Comparison of ENCODE assay signal across 31 cellular contexts in the genomic region with DNA sequence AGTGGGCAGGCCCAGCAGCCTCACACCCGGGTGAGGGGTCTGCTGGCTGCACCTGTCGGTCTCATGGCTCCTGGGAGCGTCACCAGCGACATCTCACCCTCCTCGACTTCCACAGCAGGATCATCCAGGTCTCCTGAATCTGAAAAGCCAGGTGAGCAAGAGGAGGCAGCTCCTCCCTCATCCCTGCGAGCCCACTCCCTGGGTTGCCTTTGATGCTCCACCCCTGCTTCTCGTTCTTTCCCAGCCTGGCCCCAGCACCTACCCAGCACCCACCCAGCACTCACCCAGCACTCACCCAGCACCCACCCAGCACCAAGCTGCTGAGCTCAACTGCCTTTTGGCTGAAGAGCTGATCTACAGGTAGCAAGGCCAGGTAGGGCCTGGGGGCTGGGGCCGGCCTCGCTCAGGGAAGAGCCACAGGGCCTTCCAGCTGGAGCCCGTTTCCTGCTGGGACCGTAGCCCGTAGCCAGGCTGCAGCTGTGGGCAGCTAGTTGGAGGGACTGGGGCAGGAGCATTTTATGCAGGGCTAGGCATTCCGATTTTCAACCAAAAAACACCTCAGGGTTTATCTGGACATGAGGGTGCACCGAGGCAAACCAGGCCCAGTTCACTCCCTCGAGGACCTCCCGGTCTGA. TPM values are rescaled to one million over a fixed set of nuclear protein-coding genes. Genes with fewer than 3 reads are reported as not detected.
"Had no signal": no experiment of that assay in that cellular context is flagged by ENCODE, and none has a peak within 500 bp of the region (broad histone marks: within the 10 kb centered on the region; RNA-seq: fewer than 3 reads in every experiment).

TSS of gene H1-8 (plus strand) at position 20 of the 635 bp plus-strand sequence. CDS start at position 64, 44 bp downstream.

- H3K4me1 Mint-ChIP-seq: activated B cell treated with CpG ODN at 0.5 μM for 24 hours; activated CD8-positive, alpha-beta memory T cell treated with anti-CD3 and anti-CD28 coated beads, Interleukin-2, amount 10 ng/mL, durations not matched to agents 7 days and 5 days; stimulated activated naive B cell treated with anti-CD40 and anti-IgM and Interleukin-4, amounts not matched to agents 10 μg/mL and 1 μg/mL and 100 μg/mL, for 72 hours had no signal

- H3K36me3 ChIP-seq: heart right ventricle, left lung, lower lobe of right lung, ovary, stomach, thyroid gland, upper lobe of right lung had no signal

- H3K27me3 Mint-ChIP-seq: activated B cell treated with CpG ODN at 0.5 μM for 24 hours; activated CD8-positive, alpha-beta memory T cell treated with anti-CD3 and anti-CD28 coated beads, Interleukin-2, amount 10 ng/mL, durations not matched to agents 7 days and 5 days; activated naive CD8-positive, alpha-beta T cell; natural killer cell treated with Interleukin-12 subunit alpha and Interleukin-12 subunit beta and Interleukin-15 and Interleukin-18, amount 100 ng/mL, for 72 hours had no signal

- H3K36me3 Mint-ChIP-seq: activated CD8-positive, alpha-beta memory T cell treated with anti-CD3 and anti-CD28 coated beads, Interleukin-2, amount 10 ng/mL, durations not matched to agents 7 days and 5 days; activated naive CD8-positive, alpha-beta T cell; natural killer cell treated with Interleukin-12 subunit alpha and Interleukin-12 subunit beta and Interleukin-15 and Interleukin-18, amount 100 ng/mL, for 72 hours; stimulated activated naive B cell treated with anti-CD40 and anti-IgM and Interleukin-4, amounts not matched to agents 10 μg/mL and 1 μg/mL and 100 μg/mL, for 72 hours had no signal

- H3K4me1 ChIP-seq: left lung, lower lobe of right lung, stomach, upper lobe of right lung had no signal

- H3K27ac Mint-ChIP-seq: activated B cell treated with CpG ODN at 0.5 μM for 24 hours; activated CD8-positive, alpha-beta memory T cell treated with anti-CD3 and anti-CD28 coated beads, Interleukin-2, amount 10 ng/mL, durations not matched to agents 7 days and 5 days; activated CD8-positive, alpha-beta T cell treated with anti-CD3 and anti-CD28 coated beads, Interleukin-2, amount 10 ng/mL, durations not matched to agents 7 days and 5 days; activated naive CD8-positive, alpha-beta T cell; activated T-cell treated with anti-CD3 and anti-CD28 coated beads, Interleukin-2, amount 50 U/mL, for 72 hours; natural killer cell treated with Interleukin-12 subunit alpha and Interleukin-12 subunit beta and Interleukin-15 and Interleukin-18, amount 100 ng/mL, for 72 hours; progenitor cell of endocrine pancreas; stimulated activated naive B cell treated with anti-CD40 and anti-IgM and Interleukin-4, amounts not matched to agents 10 μg/mL and 1 μg/mL and 100 μg/mL, for 72 hours had no signal

- H3K27ac ChIP-seq: body of pancreas, coronary artery, dorsolateral prefrontal cortex, heart right ventricle, left lung, lower lobe of right lung, ovary, stomach, thyroid gland, upper lobe of right lung had no signal

- DNase-seq: activated B cell treated with CpG ODN at 0.5 μM for 24 hours; activated CD8-positive, alpha-beta memory T cell treated with anti-CD3 and anti-CD28 coated beads, Interleukin-2, amount 10 ng/mL, durations not matched to agents 7 days and 5 days; activated CD8-positive, alpha-beta T cell treated with anti-CD3 and anti-CD28 coated beads, Interleukin-2, amount 10 ng/mL, durations not matched to agents 7 days and 5 days; activated naive CD4-positive, alpha-beta T cell; activated T-cell treated with anti-CD3 and anti-CD28 coated beads, Interleukin-2, amount 50 U/mL, for 72 hours; anterior cingulate cortex; body of pancreas; cerebellar nuclear complex; dorsolateral prefrontal cortex; foreskin fibroblast; heart right ventricle; kidney glomerular epithelial cell; lower lobe of right lung; mesendoderm; ovary; retina; stimulated activated CD4-positive, alpha-beta T cell treated with anti-CD3 and anti-CD28 coated beads, Interleukin-2, amount 100 ng/mL, for 24 hours; stimulated activated naive B cell treated with anti-CD40 and anti-IgM and Interleukin-4, amounts not matched to agents 10 μg/mL and 1 μg/mL and 100 μg/mL, for 72 hours; stomach; T-helper 2 cell; thyroid gland; upper lobe of right lung had no signal

- H3K4me2 ChIP-seq: smooth muscle cell had no signal

- H3K9me3 ChIP-seq: body of pancreas, heart right ventricle, left lung, lower lobe of right lung, ovary, stomach, thyroid gland, upper lobe of right lung had no signal

- H3K4me3 ChIP-seq: body of pancreas, coronary artery, dorsolateral prefrontal cortex, heart right ventricle, left lung, lower lobe of right lung, ovary, smooth muscle cell, stomach, thyroid gland, upper lobe of right lung had no signal

- H3K27me3 ChIP-seq: body of pancreas, dorsolateral prefrontal cortex, heart right ventricle, left lung, ovary, stomach, thyroid gland, upper lobe of right lung had no signal

- H3K9me3 Mint-ChIP-seq: activated B cell treated with CpG ODN at 0.5 μM for 24 hours; natural killer cell treated with Interleukin-12 subunit alpha and Interleukin-12 subunit beta and Interleukin-15 and Interleukin-18, amount 100 ng/mL, for 72 hours; stimulated activated naive B cell treated with anti-CD40 and anti-IgM and Interleukin-4, amounts not matched to agents 10 μg/mL and 1 μg/mL and 100 μg/mL, for 72 hours had no signal

- H3K4me3 Mint-ChIP-seq: activated B cell treated with CpG ODN at 0.5 μM for 24 hours; activated CD8-positive, alpha-beta memory T cell treated with anti-CD3 and anti-CD28 coated beads, Interleukin-2, amount 10 ng/mL, durations not matched to agents 7 days and 5 days; activated CD8-positive, alpha-beta T cell treated with anti-CD3 and anti-CD28 coated beads, Interleukin-2, amount 10 ng/mL, durations not matched to agents 7 days and 5 days; activated naive CD8-positive, alpha-beta T cell; activated T-cell treated with anti-CD3 and anti-CD28 coated beads, Interleukin-2, amount 50 U/mL, for 72 hours; natural killer cell treated with Interleukin-12 subunit alpha and Interleukin-12 subunit beta and Interleukin-15 and Interleukin-18, amount 100 ng/mL, for 72 hours; stimulated activated naive B cell treated with anti-CD40 and anti-IgM and Interleukin-4, amounts not matched to agents 10 μg/mL and 1 μg/mL and 100 μg/mL, for 72 hours had no signal

- ATAC-seq: activated CD8-positive, alpha-beta memory T cell treated with anti-CD3 and anti-CD28 coated beads, Interleukin-2, amount 10 ng/mL, durations not matched to agents 7 days and 5 days; activated CD8-positive, alpha-beta T cell treated with anti-CD3 and anti-CD28 coated beads, Interleukin-2, amount 10 ng/mL, durations not matched to agents 7 days and 5 days; activated T-cell treated with anti-CD3 and anti-CD28 coated beads, Interleukin-2, amount 50 U/mL, for 72 hours; body of pancreas; esophagus mucosa; heart right ventricle; left lung; lower lobe of right lung; stimulated activated naive B cell treated with anti-CD40 and anti-IgM and Interleukin-4, amounts not matched to agents 10 μg/mL and 1 μg/mL and 100 μg/mL, for 72 hours had no signal

RNA-seq across cellular contexts. Expression of gene H1-8, which starts in this region (rescaled TPM):
- total RNA-seq: activated B cell treated with CpG ODN at 0.5 μM for 24 hours; activated CD8-positive, alpha-beta memory T cell treated with anti-CD3 and anti-CD28 coated beads, Interleukin-2, amount 10 ng/mL, durations not matched to agents 7 days and 5 days; activated CD8-positive, alpha-beta T cell treated with anti-CD3 and anti-CD28 coated beads, Interleukin-2, amount 10 ng/mL, durations not matched to agents 7 days and 5 days; activated T-cell treated with anti-CD3 and anti-CD28 coated beads, Interleukin-2, amount 50 U/mL, for 72 hours; body of pancreas; dorsolateral prefrontal cortex; esophagus mucosa; glomerular endothelial cell; heart right ventricle; left lung; lower lobe of right lung; natural killer cell treated with Interleukin-12 subunit alpha and Interleukin-12 subunit beta and Interleukin-15 and Interleukin-18, amount 100 ng/mL, for 72 hours; ovary; progenitor cell of endocrine pancreas; smooth muscle cell; stomach; thyroid gland; upper lobe of right lung had no signal
- polyA plus RNA-seq: adipose tissue, heart right ventricle, smooth muscle cell, stomach had no signal
